Comparison of ENCODE assay signal across 16 cellular contexts in the genomic region with DNA sequence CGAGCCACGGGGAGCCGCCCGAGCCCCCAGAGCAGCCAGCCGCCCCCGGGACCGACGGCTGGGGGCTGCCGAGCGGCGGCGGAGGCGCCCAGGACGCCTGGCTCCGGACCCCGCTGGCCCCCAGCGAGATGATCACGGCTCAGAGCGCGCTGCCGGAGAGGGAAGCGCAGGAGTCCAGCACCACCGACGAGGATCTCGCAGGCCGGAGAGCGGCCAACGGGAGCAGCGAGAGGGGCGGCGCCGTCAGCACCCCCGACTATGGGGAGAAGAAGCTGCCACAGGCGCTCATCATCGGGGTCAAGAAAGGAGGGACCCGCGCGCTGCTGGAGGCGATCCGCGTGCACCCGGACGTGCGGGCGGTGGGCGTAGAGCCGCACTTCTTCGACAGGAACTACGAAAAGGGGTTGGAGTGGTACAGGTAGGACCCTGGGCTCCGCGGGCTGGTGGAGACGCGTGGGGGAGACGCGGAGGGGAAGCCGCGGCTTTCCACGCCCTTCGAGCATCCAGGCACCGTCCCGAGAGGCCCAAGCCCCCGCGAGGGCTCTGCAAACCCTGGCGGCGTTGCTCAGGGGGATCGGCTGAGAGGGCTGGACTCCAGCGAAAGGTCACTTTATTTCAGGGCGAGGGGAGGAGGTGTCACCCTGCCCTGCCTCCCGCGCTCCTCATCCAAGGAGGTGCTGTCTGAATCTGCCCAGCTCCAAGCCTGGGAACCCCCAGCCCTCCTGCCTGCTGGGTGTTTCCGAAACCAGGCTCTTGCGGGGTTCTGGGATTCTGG. TPM values are rescaled to one million over a fixed set of nuclear protein-coding genes. Genes with fewer than 3 reads are reported as not detected.
DNase-seq lines count a peak whose midpoint lies in the region; ATAC-seq and TF ChIP-seq lines count a peak whose summit lies in the region.
"Had no signal": no experiment of that assay in that cellular context is flagged by ENCODE, and none has a peak within 500 bp of the region (broad histone marks: within the 10 kb centered on the region; RNA-seq: fewer than 3 reads in every experiment).

No MANE protein-coding gene starts in this region.

- TF ChIP-seq POLR2A in vagina (IDR thresholded peaks at IDR 0.05): no peak

- H3K4me3 ChIP-seq in coronary artery: peak overlapping the region; percentile 66
- peak overlapping the region; percentile 55 for H3K4me3 ChIP-seq in mesodermal cell (ENCODE audit: extremely low read depth, insufficient read depth, low read length, poor library complexity, severe bottlenecking)
- H3K4me3 ChIP-seq in vagina: peak overlapping the region; percentile 16 to 30

- intact Hi-C loops in vagina (cut with DNase I): no loop called here

- H3K27me3 ChIP-seq in vagina: peaks cover 4% of the 10 kb centered on the region

- H3K4me1 ChIP-seq in mesodermal cell (ENCODE audit: control insufficient read depth, insufficient read depth, low read length, poor library complexity, severe bottlenecking) (peaks cover 29% of the 10 kb centered on the region), vagina (no peaks in the 10 kb centered on the region)

- no peak for TF ChIP-seq CTCF in coronary artery (IDR thresholded peaks at IDR 0.05)
- TF ChIP-seq CTCF in vagina (IDR thresholded peaks at IDR 0.05): no peak

- H3K27ac ChIP-seq in coronary artery (no peak overlapping the region), mesodermal cell (ENCODE audit: low read depth, low read length, severe bottlenecking) (no peak overlapping the region), vagina (no peak overlapping the region)

- H3K36me3 ChIP-seq in mesodermal cell (ENCODE audit: control insufficient read depth, insufficient read depth, low read length) (no peaks in the 10 kb centered on the region), vagina (no peaks in the 10 kb centered on the region)

- peak; percentile 1 for DNase-seq in stimulated activated CD4-positive, alpha-beta T cell treated with anti-CD3 and anti-CD28 coated beads, Interleukin-15, amount 100 ng/mL, for 24 hours
- DNase-seq in stimulated activated CD4-positive, alpha-beta T cell treated with anti-CD3 and anti-CD28 coated beads, Interleukin-2, amount 100 ng/mL, for 48 hours: no peak
- no peak for DNase-seq in coronary artery (ENCODE audit: low spot score)
- DNase-seq in vagina (ENCODE audit: extremely low spot score in 2 of 2): no peak
- no peak for DNase-seq in hepatic stellate cell (ENCODE audit: low spot score)
- DNase-seq in HK-2 (ENCODE audit: unreplicated experiment): no peak
- DNase-seq: activated CD4-positive, alpha-beta T cell treated with anti-CD3 and anti-CD28 coated beads for 48 hours; HCEC 1CT; NCI-H2227 treated with DMSO at 0.1 percent for 48 hours; stimulated activated CD4-positive, alpha-beta T cell treated with anti-CD3 and anti-CD28 coated beads, Interleukin-4, amount 100 ng/mL, for 1 hour; T-cell had no signal

- 0 to 1% methylated on average over 48 to 58 of the region's 72 CpGs for WGBS in mesodermal cell (ENCODE audit: insufficient coverage in 2 of 2), 2 experiments

- H3K9me3 ChIP-seq in mesodermal cell (ENCODE audit: control insufficient read depth, low read length): no peaks in the 10 kb centered on the region
- no peaks in the 10 kb centered on the region for H3K9me3 ChIP-seq in vagina

- ATAC-seq in GM19463 (IDR thresholded peaks at IDR 0.05; ENCODE audit: unreplicated experiment): no peak
- ATAC-seq: stimulated activated memory B cell treated with anti-CD40 and anti-IgM and Interleukin-4, amounts not matched to agents 10 μg/mL and 1 μg/mL and 100 μg/mL, for 72 hours; T-cell had no signal

RNA-seq across cellular contexts. Expression of a gene that starts 1.2 kb away (rescaled TPM):
- polyA plus RNA-seq in mesodermal cell (2013, experiment 1 of 2): 3.3 TPM
- 3.0 TPM for polyA plus RNA-seq in mesodermal cell (2013, experiment 2 of 2)
- total RNA-seq in vagina: 1.5 TPM
- total RNA-seq: lung microvascular endothelial cell, pulmonary artery endothelial cell, T-cell had no signal
